24 cellular contexts compared by ENCODE assay signal in the genomic region with DNA sequence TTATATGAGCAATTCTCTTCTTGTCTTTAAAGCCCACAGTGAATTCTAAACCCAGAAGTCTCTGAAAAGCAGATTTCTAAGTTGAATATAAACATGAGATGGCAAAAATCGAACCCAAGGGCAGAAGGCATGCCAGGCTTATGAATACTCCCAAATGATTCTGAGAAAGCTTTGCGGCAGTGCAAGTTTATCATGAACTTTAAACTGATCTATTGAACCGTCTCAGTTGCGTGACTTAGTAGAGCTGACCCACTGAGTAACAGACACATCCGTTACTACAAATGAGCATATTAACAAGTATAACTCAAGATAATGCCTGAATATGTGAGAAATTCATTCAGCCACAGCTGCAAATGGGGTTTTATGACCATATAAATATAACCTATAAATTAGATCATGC.
DNase-seq lines count a peak whose midpoint lies in the region; ATAC-seq lines count a peak whose summit lies in the region.
"Had no signal": no experiment of that assay in that cellular context is flagged by ENCODE, and none has a peak within 500 bp of the region (broad histone marks: within the 10 kb centered on the region; RNA-seq: fewer than 3 reads in every experiment).

No MANE protein-coding gene starts in this region.

- H3K36me3 Mint-ChIP-seq in activated CD8-positive, alpha-beta memory T cell treated with anti-CD3 and anti-CD28 coated beads, Interleukin-2, amount 10 ng/mL, durations not matched to agents 7 days and 5 days: peaks cover 1% of the 10 kb centered on the region
- H3K36me3 Mint-ChIP-seq: CD14-positive monocyte; CD4-positive, alpha-beta memory T cell; CD4-positive, CD25-positive, alpha-beta regulatory T cell had no signal

- no peaks in the 10 kb centered on the region for H3K36me3 ChIP-seq in SK-N-MC (ENCODE audit: insufficient read depth, low read length)
- H3K36me3 ChIP-seq: BE2C, BLaER1 had no signal

- peaks cover 8% of the 10 kb centered on the region for H3K27me3 Mint-ChIP-seq in activated CD8-positive, alpha-beta memory T cell treated with anti-CD3 and anti-CD28 coated beads, Interleukin-2, amount 10 ng/mL, durations not matched to agents 7 days and 5 days
- H3K27me3 Mint-ChIP-seq: CD4-positive, alpha-beta memory T cell; CD4-positive, CD25-positive, alpha-beta regulatory T cell had no signal

- peaks cover 3% of the 10 kb centered on the region for H3K4me1 Mint-ChIP-seq in activated CD8-positive, alpha-beta memory T cell treated with anti-CD3 and anti-CD28 coated beads, Interleukin-2, amount 10 ng/mL, durations not matched to agents 7 days and 5 days
- H3K4me1 Mint-ChIP-seq: CD4-positive, alpha-beta memory T cell; CD4-positive, CD25-positive, alpha-beta regulatory T cell; CD8-positive, alpha-beta memory T cell had no signal

- peak overlapping the region; percentile 10; the same call in 1 of the 2 replicates for H3K27ac ChIP-seq in SK-N-MC
- H3K27ac ChIP-seq: BLaER1 had no signal

- ATAC-seq in left lobe of liver (peak; percentile 71), HG03139 (IDR thresholded peaks at IDR 0.05; ENCODE audit: unreplicated experiment) (no peak)
- no peak for ATAC-seq in activated CD8-positive, alpha-beta memory T cell treated with anti-CD3 and anti-CD28 coated beads, Interleukin-2, amount 10 ng/mL, durations not matched to agents 7 days and 5 days
- ATAC-seq: GM12878 had no signal

- H3K27ac Mint-ChIP-seq in activated CD8-positive, alpha-beta memory T cell treated with anti-CD3 and anti-CD28 coated beads, Interleukin-2, amount 10 ng/mL, durations not matched to agents 7 days and 5 days: no peak overlapping the region
- H3K27ac Mint-ChIP-seq: CD14-positive monocyte; CD4-positive, alpha-beta memory T cell; CD4-positive, CD25-positive, alpha-beta regulatory T cell; CD8-positive, alpha-beta memory T cell had no signal

- no peak overlapping the region for H3K4me3 ChIP-seq in SK-N-MC
- H3K4me3 ChIP-seq: BLaER1, GM12878 had no signal

- H3K9ac ChIP-seq in SK-N-MC (ENCODE audit: insufficient read length): no peak overlapping the region
- H3K9ac ChIP-seq: BLaER1 had no signal

- CTCF ChIA-PET in activated CD8-positive, alpha-beta memory T cell treated with anti-CD3 and anti-CD28 coated beads, Interleukin-2, amount 10 ng/mL, durations not matched to agents 7 days and 5 days (lab: Charles Lee): no interaction called here

- no peak overlapping the region for H3K4me3 Mint-ChIP-seq in activated CD8-positive, alpha-beta memory T cell treated with anti-CD3 and anti-CD28 coated beads, Interleukin-2, amount 10 ng/mL, durations not matched to agents 7 days and 5 days
- H3K4me3 Mint-ChIP-seq: CD14-positive monocyte; CD4-positive, alpha-beta memory T cell; CD4-positive, CD25-positive, alpha-beta regulatory T cell; CD8-positive, alpha-beta memory T cell had no signal

- H3K9me3 ChIP-seq in SK-N-MC (ENCODE audit: low read depth, low read length): no peaks in the 10 kb centered on the region
- H3K9me3 ChIP-seq: BE2C, BLaER1 had no signal

- no peaks in the 10 kb centered on the region for H3K9me3 Mint-ChIP-seq in activated CD8-positive, alpha-beta memory T cell treated with anti-CD3 and anti-CD28 coated beads, Interleukin-2, amount 10 ng/mL, durations not matched to agents 7 days and 5 days (ENCODE audit: low read depth)
- H3K9me3 Mint-ChIP-seq: CD4-positive, alpha-beta memory T cell; CD8-positive, alpha-beta memory T cell had no signal

- DNase-seq in OCI-M1 (lab: John Stamatoyannopoulos, UW): peak; percentile 85
- DNase-seq in SK-N-MC (ENCODE audit: low read depth, low spot score): no peak
- no peak for DNase-seq in left lobe of liver (ENCODE audit: low spot score)
- no peak for DNase-seq in activated CD8-positive, alpha-beta memory T cell treated with anti-CD3 and anti-CD28 coated beads for 24 hours
- no peak for DNase-seq in activated CD8-positive, alpha-beta memory T cell treated with anti-CD3 and anti-CD28 coated beads, Interleukin-2, amount 10 ng/mL, durations not matched to agents 7 days and 5 days
- DNase-seq: 8988T; ACHN; BE2C; C1 segment of cervical spinal cord; CD4-positive, alpha-beta memory T cell; CD4-positive, CD25-positive, alpha-beta regulatory T cell; CD8-positive, alpha-beta memory T cell; COR-L47; DMS 273 treated with DMSO at 0.1 percent for 48 hours; DMS153; DMS53; DMS79; DND-41; EL; GDM1 had no signal
